Comparison of ENCODE assay signal across 9 cellular contexts in genomic region chr14:89953602-89954001, GRCh38. TPM values are rescaled to one million over a fixed set of nuclear protein-coding genes. Genes with fewer than 3 reads are reported as not detected.
DNase-seq lines count a peak whose midpoint lies in the region; ATAC-seq, FAIRE-seq and TF ChIP-seq lines count a peak whose summit lies in the region.
"Had no signal": no experiment of that assay in that cellular context is flagged by ENCODE, and none has a peak within 500 bp of the region (broad histone marks: within the 10 kb centered on the region; RNA-seq: fewer than 3 reads in every experiment).

No MANE protein-coding gene starts in this region.

- no peaks in the 10 kb centered on the region for H3K27me3 ChIP-seq in GM23248 (replicated peaks; ENCODE audit: insufficient read depth)

- no peak for TF ChIP-seq POLR2A in A549 (IDR thresholded peaks at IDR 0.05; ENCODE audit: low read length)

- in situ Hi-C loops in GM23248 (cut with MboI) = no loop called here

- POLR2A ChIA-PET in A549 (lab: Yijun Ruan, JAX) = no interaction called here
- POLR2A ChIA-PET in activated CD4-positive, alpha-beta memory T cell treated with anti-CD3 and anti-CD28 coated beads for 36 hours (lab: Charles Lee) = interaction anchor here (0.9 kb wide), 1 partner anchor 26 kb away, joined by 4 read pairs; no protein-coding TSS in a partner anchor

- ATAC-seq in A549 (no peak), HG03469 (IDR thresholded peaks at IDR 0.05; ENCODE audit: unreplicated experiment) (no peak)

- peak overlapping the region; percentile 98 for H2AFZ ChIP-seq in GM23248

- H3K27me3 Mint-ChIP-seq in activated CD4-positive, alpha-beta memory T cell treated with anti-CD3 and anti-CD28 coated beads for 36 hours = no peaks in the 10 kb centered on the region

- intact Hi-C loops in activated CD4-positive, alpha-beta memory T cell treated with anti-CD3 and anti-CD28 coated beads for 36 hours (cut with micrococcal nuclease) = loop anchor here (1.0 to 10.0 kb wide), 6 partner anchors 107 to 1399 kb away; partner anchors contain the start of genes CALM1, FOXN3 and PTPN21

- no peaks in the 10 kb centered on the region for H3K9me2 ChIP-seq in GM23248 (ENCODE audit: insufficient read depth)

- 7% methylated on average over 1 of the region's 1 CpG for WGBS in A549 (ENCODE audit: missing lambda C conversion rate)
- WGBS in GM23248 (ENCODE audit: low coverage in 1 of 2, low lambda C conversion rate in 2 of 2, missing lambda C conversion rate in 2 of 2), 2 experiments = 46% methylated on average over 1 of the region's 1 CpG

- H3K9me3 Mint-ChIP-seq in activated CD4-positive, alpha-beta memory T cell treated with anti-CD3 and anti-CD28 coated beads for 36 hours = no peaks in the 10 kb centered on the region

- FAIRE-seq in A549 (lab: Jason Lieb, UNC) = no peak
- no peak for FAIRE-seq in HTR-8/SVneo (lab: Jason Lieb, UNC)

- peak overlapping the region; percentile 89; the same call in 2 of the 3 replicates for H3K4me3 ChIP-seq in A549
- peak overlapping the region; percentile 90 for H3K4me3 ChIP-seq in GM23248
- peak overlapping the region; percentile 83 for H3K4me3 ChIP-seq in iPS-18c (ENCODE audit: insufficient read depth, low read depth, low read length)

- peaks cover 26% of the 10 kb centered on the region for H3K79me2 ChIP-seq in GM23248 (ENCODE audit: insufficient read depth)

- 0 out of 2 replicates have a peak, but pooled peaks cover 3% of the 10 kb centered on the region for H3K36me3 ChIP-seq in GM23248 (ENCODE audit: low read depth)

- H3K4me2 ChIP-seq in A549 = peak overlapping the region; percentile 68
- H3K4me2 ChIP-seq in GM23248 (ENCODE audit: unreplicated experiment) = peak overlapping the region; percentile 94

- H3K9ac ChIP-seq in GM23248 = peak overlapping the region; percentile 97

- no peak overlapping the region for H3K27ac Mint-ChIP-seq in activated CD4-positive, alpha-beta memory T cell treated with anti-CD3 and anti-CD28 coated beads for 36 hours

- H3K4me1 Mint-ChIP-seq in activated CD4-positive, alpha-beta memory T cell treated with anti-CD3 and anti-CD28 coated beads for 36 hours (ENCODE audit: low read depth) = peaks cover 30% of the 10 kb centered on the region

- H3K9me3 ChIP-seq in A549 = no peaks in the 10 kb centered on the region
- no peaks in the 10 kb centered on the region for H3K9me3 ChIP-seq in GM23248 (ENCODE audit: low read depth)
- H3K9me3 ChIP-seq in iPS-18c (ENCODE audit: control insufficient read depth, insufficient read depth, low read length) = no peaks in the 10 kb centered on the region

- H3K36me3 Mint-ChIP-seq in activated CD4-positive, alpha-beta memory T cell treated with anti-CD3 and anti-CD28 coated beads for 36 hours = peaks cover 29% of the 10 kb centered on the region

- H3F3A ChIP-seq in GM23248 (ENCODE audit: insufficient read depth) = peaks cover 33% of the 10 kb centered on the region

- no peaks in the 10 kb centered on the region for H4K20me1 ChIP-seq in GM23248 (ENCODE audit: insufficient read depth)

- TF ChIP-seq CTCF in A549 (IDR thresholded peaks at IDR 0.05) = no peak

- peak overlapping the region; percentile 96 for H3K4me3 Mint-ChIP-seq in activated CD4-positive, alpha-beta memory T cell treated with anti-CD3 and anti-CD28 coated beads for 36 hours

- TF ChIP-seq RAD21 in A549 (conservative IDR thresholded peaks at IDR 0.05 in 1 of 2, IDR thresholded peaks at IDR 0.05 in 1 of 2) = no peak

- H3K27ac ChIP-seq in A549 (peak overlapping the region in 1 of 2 experiments; percentile 86; a peak in 3 of 6 replicates), GM23248 (peak overlapping the region; percentile 96)

- CTCF ChIA-PET in A549 (lab: Yijun Ruan, JAX) = interaction anchor here (0.9 to 12.2 kb wide), 5 partner anchors 12 to 282 kb away, joined by 3 to 83 read pairs (median 6); no protein-coding TSS in a partner anchor
- CTCF ChIA-PET in activated CD4-positive, alpha-beta memory T cell treated with anti-CD3 and anti-CD28 coated beads for 36 hours (lab: Charles Lee) = interaction anchor here (0.8 to 4.5 kb wide), 7 partner anchors 9 to 303 kb away, joined by 3 to 24 read pairs (median 7); no protein-coding TSS in a partner anchor

- H3K4me1 ChIP-seq in A549 (peaks cover 14% of the 10 kb centered on the region), GM23248 (ENCODE audit: insufficient read depth) (peaks cover 16% of the 10 kb centered on the region)

- DNase-seq in A549 (ENCODE audit: low read depth in 1 of 2, low spot score in 1 of 2) (no peak), GM23248 (peak; percentile 21), midbrain (lab: John Stamatoyannopoulos, UW) (no peak), HTR-8/SVneo (ENCODE audit: insufficient read length, low spot score) (no peak), NCI-H187 (lab: John Stamatoyannopoulos, UW) (no peak)
- no peak for DNase-seq in activated CD4-positive, alpha-beta memory T cell treated with anti-CD3 and anti-CD28 coated beads for 36 hours
- DNase-seq: cortex of kidney had no signal

- no peak for TF ChIP-seq EP300 in A549 (IDR thresholded peaks at IDR 0.05)

TF ChIP-seq in A549, 52 proteins besides CTCF, POLR2A, EP300 and RAD21:
- peak; percentile 76 for TF ChIP-seq MAFK (IDR thresholded peaks at IDR 0.05; ENCODE audit: partially characterized antibody)
- no peak for TF ChIP-seq CHD2 (IDR thresholded peaks at IDR 0.05; ENCODE audit: low read length, partially characterized antibody)

RNA-seq across cellular contexts. Expression of gene EFCAB11, which starts 0.9 kb away (rescaled TPM):
- polyA plus RNA-seq in A549 (2011; rRNA removed) (10.8 and 18.8 TPM in 2 replicates), A549 (2017; fragmentation: RNase III; extraction: RNeasy Plus Mini Kit Qiagen cat#74134 plus additional on column Dnase treatment) (16.7 to 19.6 TPM (median 19.2 TPM) in 3 replicates), GM23248 (2016; fragmentation: Nextera tagmentation; extraction: Ambion mirVana) (16.2 and 16.4 TPM in 2 replicates)
- polyA plus RNA-seq in A549 (2012; cell fraction: cytosol; rRNA removed) = 4.6 and 6.3 TPM in 2 replicates
- 1.4 and 3.4 TPM in 2 replicates for polyA plus RNA-seq in A549 (2012; cell fraction: nucleus; rRNA removed)
- polyA minus RNA-seq in A549 (2011; rRNA and poly(A)+ RNA removed) = 2.1 and 4.0 TPM in 2 replicates
- total RNA-seq in GM23248 (2014; rRNA removed; shearing (Covaris generic)) = 4.3 and 7.9 TPM in 2 replicates
- 10 to 100 TPM; 10.6 to 10.8 TPM for total RNA-seq in activated CD4-positive, alpha-beta memory T cell treated with anti-CD3 and anti-CD28 coated beads for 36 hours

RNA-seq across cellular contexts. Expression of gene TDP1, which starts 2.1 kb away (rescaled TPM):
- 21.4 and 21.6 TPM in 2 replicates for polyA plus RNA-seq in A549 (2011; rRNA removed)
- polyA plus RNA-seq in A549 (2012; cell fraction: cytosol; rRNA removed) = 12.5 and 13.6 TPM in 2 replicates
- polyA plus RNA-seq in A549 (2012; cell fraction: nucleus; rRNA removed) = 8.4 and 10.4 TPM in 2 replicates
- polyA plus RNA-seq in A549 (2017; fragmentation: RNase III; extraction: RNeasy Plus Mini Kit Qiagen cat#74134 plus additional on column Dnase treatment) = 14.7 to 15.3 TPM (median 15.2 TPM) in 3 replicates
- polyA minus RNA-seq in A549 (2011; rRNA and poly(A)+ RNA removed) = 27.2 and 28.2 TPM in 2 replicates
- total RNA-seq in GM23248 (2014; rRNA removed; shearing (Covaris generic)) = 12.6 and 16.3 TPM in 2 replicates
- 11.1 and 11.8 TPM in 2 replicates for polyA plus RNA-seq in GM23248 (2016; fragmentation: Nextera tagmentation; extraction: Ambion mirVana)
- 10 to 100 TPM; 99.3 TPM for total RNA-seq in activated CD4-positive, alpha-beta memory T cell treated with anti-CD3 and anti-CD28 coated beads for 36 hours
